ENCODE assay signal across 9 cellular contexts in the genomic region with DNA sequence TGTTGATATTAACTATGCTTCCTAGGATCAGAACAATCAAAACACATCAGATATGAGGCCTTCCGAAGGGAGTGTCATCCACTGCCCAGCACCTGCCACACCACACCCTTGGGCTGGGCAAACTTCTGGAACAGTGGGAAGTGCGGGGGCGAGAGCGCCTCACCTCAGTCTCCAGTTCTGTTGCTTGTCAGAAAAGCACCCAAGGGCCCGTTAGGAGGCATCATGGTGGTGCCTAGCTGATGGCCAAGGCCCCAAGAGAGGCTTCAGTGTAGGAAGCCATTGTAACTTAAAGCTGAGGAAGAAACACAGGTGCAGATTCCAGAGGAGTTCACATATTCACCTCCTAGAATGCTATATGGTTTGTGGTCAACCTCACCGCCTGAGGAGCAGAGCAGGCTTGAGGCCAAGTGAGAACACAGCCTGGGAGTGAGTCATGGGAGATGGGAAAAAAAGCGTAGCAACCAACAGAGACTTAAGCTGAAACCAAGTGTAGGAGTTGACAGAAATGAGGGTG.
DNase-seq lines count a peak whose midpoint lies in the region; ATAC-seq lines count a peak whose summit lies in the region.
"Had no signal": no experiment of that assay in that cellular context is flagged by ENCODE, and none has a peak within 500 bp of the region (broad histone marks: within the 10 kb centered on the region; RNA-seq: fewer than 3 reads in every experiment).

No MANE protein-coding gene starts in this region.

- POLR2A ChIA-PET in activated CD4-positive, alpha-beta T cell treated with anti-CD3 and anti-CD28 coated beads for 36 hours (lab: Charles Lee), result interaction anchor here (0.6 to 1.2 kb wide), 3 partner anchors 12 to 341 kb away, joined by 3 to 4 read pairs (median 3); no protein-coding TSS in a partner anchor

- intact Hi-C loops in activated CD4-positive, alpha-beta T cell treated with anti-CD3 and anti-CD28 coated beads for 36 hours (cut with DNase I, micrococcal nuclease), result loop anchor here (1.0 to 5.0 kb wide), 5 partner anchors 12 to 205 kb away; a partner anchor contains a TSS

- peaks cover 10% of the 10 kb centered on the region for H3K4me1 Mint-ChIP-seq in activated CD4-positive, alpha-beta T cell treated with anti-CD3 and anti-CD28 coated beads for 36 hours
- H3K4me1 Mint-ChIP-seq in activated CD8-positive, alpha-beta memory T cell treated with anti-CD3 and anti-CD28 coated beads, Interleukin-2, amount 10 ng/mL, durations not matched to agents 7 days and 5 days, result peaks cover 4% of the 10 kb centered on the region
- H3K4me1 Mint-ChIP-seq: CD4-positive, CD25-positive, alpha-beta regulatory T cell had no signal

- H3K27me3 Mint-ChIP-seq in activated CD4-positive, alpha-beta T cell treated with anti-CD3 and anti-CD28 coated beads for 36 hours, result peaks cover 19% of the 10 kb centered on the region
- H3K27me3 Mint-ChIP-seq in activated CD8-positive, alpha-beta memory T cell treated with anti-CD3 and anti-CD28 coated beads, Interleukin-2, amount 10 ng/mL, durations not matched to agents 7 days and 5 days, result peaks cover 17% of the 10 kb centered on the region

- H3K27ac Mint-ChIP-seq in activated CD4-positive, alpha-beta T cell treated with anti-CD3 and anti-CD28 coated beads for 36 hours, result peak overlapping the region; percentile 49
- no peak overlapping the region for H3K27ac Mint-ChIP-seq in activated CD8-positive, alpha-beta memory T cell treated with anti-CD3 and anti-CD28 coated beads, Interleukin-2, amount 10 ng/mL, durations not matched to agents 7 days and 5 days
- H3K27ac Mint-ChIP-seq: CD4-positive, CD25-positive, alpha-beta regulatory T cell had no signal

- no peaks in the 10 kb centered on the region for H3K36me3 Mint-ChIP-seq in activated CD4-positive, alpha-beta T cell treated with anti-CD3 and anti-CD28 coated beads for 36 hours (ENCODE audit: low read depth)
- no peaks in the 10 kb centered on the region for H3K36me3 Mint-ChIP-seq in activated CD8-positive, alpha-beta memory T cell treated with anti-CD3 and anti-CD28 coated beads, Interleukin-2, amount 10 ng/mL, durations not matched to agents 7 days and 5 days

- peak overlapping the region; percentile 11 for H3K4me3 Mint-ChIP-seq in activated CD4-positive, alpha-beta T cell treated with anti-CD3 and anti-CD28 coated beads for 36 hours
- no peak overlapping the region for H3K4me3 Mint-ChIP-seq in activated CD8-positive, alpha-beta memory T cell treated with anti-CD3 and anti-CD28 coated beads, Interleukin-2, amount 10 ng/mL, durations not matched to agents 7 days and 5 days
- H3K4me3 Mint-ChIP-seq: CD4-positive, CD25-positive, alpha-beta regulatory T cell had no signal

- no peaks in the 10 kb centered on the region for H3K9me3 Mint-ChIP-seq in activated CD4-positive, alpha-beta T cell treated with anti-CD3 and anti-CD28 coated beads for 36 hours (ENCODE audit: low read depth)
- H3K9me3 Mint-ChIP-seq in activated CD8-positive, alpha-beta memory T cell treated with anti-CD3 and anti-CD28 coated beads, Interleukin-2, amount 10 ng/mL, durations not matched to agents 7 days and 5 days (ENCODE audit: low read depth), result no peaks in the 10 kb centered on the region

- CTCF ChIA-PET in activated CD4-positive, alpha-beta T cell treated with anti-CD3 and anti-CD28 coated beads for 36 hours (lab: Charles Lee), result interaction anchor here (1.0 to 1.9 kb wide), 2 partner anchors 10 to 12 kb away, joined by 4 to 10 read pairs; no protein-coding TSS in a partner anchor
- CTCF ChIA-PET in activated CD8-positive, alpha-beta memory T cell treated with anti-CD3 and anti-CD28 coated beads, Interleukin-2, amount 10 ng/mL, durations not matched to agents 7 days and 5 days (lab: Charles Lee), result no interaction called here

- peak; percentile 98 for ATAC-seq in activated CD4-positive, alpha-beta T cell treated with anti-CD3 and anti-CD28 coated beads for 36 hours
- ATAC-seq in activated CD8-positive, alpha-beta memory T cell treated with anti-CD3 and anti-CD28 coated beads, Interleukin-2, amount 10 ng/mL, durations not matched to agents 7 days and 5 days, result peak; percentile 51

- peak; percentile 81 for DNase-seq in activated CD4-positive, alpha-beta T cell treated with anti-CD3 and anti-CD28 coated beads for 36 hours
- DNase-seq in activated CD4-positive, alpha-beta T cell treated with anti-CD3 and anti-CD28 coated beads, Interleukin-2, amount 50 U/mL, for 1 hour, result no peak
- DNase-seq in activated CD8-positive, alpha-beta memory T cell treated with anti-CD3 and anti-CD28 coated beads, Interleukin-2, amount 10 ng/mL, durations not matched to agents 7 days and 5 days, result peak; percentile 44
- DNase-seq in hepatic stellate cell (ENCODE audit: low spot score) (peak; percentile 80), NCI-H2081 (lab: John Stamatoyannopoulos, UW) (no peak), DMS153 (lab: John Stamatoyannopoulos, UW) (no peak), activated gamma-delta T cell (lab: John Stamatoyannopoulos, UW) (no peak)
- DNase-seq in stimulated activated CD8-positive, alpha-beta memory T cell treated with anti-CD3 and anti-CD28 coated beads, Interleukin-7, amount 100 ng/mL, for 48 hours (ENCODE audit: extremely low read depth in 1 of 2, low read depth in 1 of 2), result peak; percentile 11 to 68
- DNase-seq: CD4-positive, CD25-positive, alpha-beta regulatory T cell had no signal

Comparison
In these comparisons a context has a peak if more than half of its experiments do, and no peak if none do; other contexts are left out.
1. DNase-seq: peak in activated CD4-positive, alpha-beta T cell treated with anti-CD3 and anti-CD28 coated beads for 36 hours (single experiment), activated CD8-positive, alpha-beta memory T cell treated with anti-CD3 and anti-CD28 coated beads, Interleukin-2, amount 10 ng/mL, durations not matched to agents 7 days and 5 days (single experiment), hepatic stellate cell (single experiment) and stimulated activated CD8-positive, alpha-beta memory T cell treated with anti-CD3 and anti-CD28 coated beads, Interleukin-7, amount 100 ng/mL, for 48 hours (2 of 2); none in activated CD4-positive, alpha-beta T cell treated with anti-CD3 and anti-CD28 coated beads, Interleukin-2, amount 50 U/mL, for 1 hour (single experiment), NCI-H2081 (0 of 2), DMS153 (single experiment) and activated gamma-delta T cell (single experiment).